Comparison of ENCODE assay signal across 22 cellular contexts in the genomic region with DNA sequence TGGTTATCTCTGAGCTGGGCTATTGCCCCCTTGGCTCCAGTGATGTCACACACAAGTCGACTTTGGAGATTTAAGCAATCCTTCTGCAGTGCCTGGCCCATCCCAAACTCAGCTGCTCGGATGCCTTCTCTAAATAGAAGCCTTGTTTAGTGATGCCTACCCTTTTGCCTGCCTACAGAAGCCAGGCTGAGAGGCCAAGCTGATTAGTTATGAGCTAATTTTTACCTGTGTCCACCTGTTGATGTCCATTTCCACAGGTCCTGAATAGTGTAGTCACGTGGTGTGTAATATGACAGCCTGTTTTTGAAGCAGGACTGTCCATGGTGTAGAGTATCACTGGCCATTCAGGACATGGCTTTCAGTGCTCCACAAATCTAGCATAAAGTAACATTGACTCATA. TPM values are rescaled to one million over a fixed set of nuclear protein-coding genes. Genes with fewer than 3 reads are reported as not detected.
"Had no signal": no experiment of that assay in that cellular context is flagged by ENCODE, and none has a peak within 500 bp of the region (broad histone marks: within the 10 kb centered on the region; RNA-seq: fewer than 3 reads in every experiment).

No MANE protein-coding gene starts in this region.

- H3K36me3 Mint-ChIP-seq: immature natural killer cell, memory B cell, mesothelial cell of epicardium, naive B cell, type B pancreatic cell had no signal

- H3K9me3 ChIP-seq: esophagus squamous epithelium, left ventricle myocardium inferior, lower lobe of right lung, prostate gland, suprapubic skin, thyroid gland had no signal

- H3K4me3 ChIP-seq: esophagus squamous epithelium, left ventricle myocardium inferior, lower lobe of right lung, prostate gland, suprapubic skin, thyroid gland had no signal

- H3K4me3 Mint-ChIP-seq: immature natural killer cell, memory B cell, mesothelial cell of epicardium, naive B cell, nephron, type B pancreatic cell had no signal

- H3K4me1 ChIP-seq: lower lobe of right lung, parathyroid adenoma, prostate gland, thyroid gland had no signal

- H3K9me3 Mint-ChIP-seq: immature natural killer cell, memory B cell, nephron, type B pancreatic cell had no signal

- H3K9ac ChIP-seq: parathyroid adenoma had no signal

- H3K27me3 ChIP-seq: esophagus squamous epithelium, suprapubic skin, thyroid gland had no signal

- H3K27ac Mint-ChIP-seq: immature natural killer cell, memory B cell, mesothelial cell of epicardium, naive B cell, type B pancreatic cell had no signal

- H3K4me1 Mint-ChIP-seq: immature natural killer cell, memory B cell, naive B cell had no signal

- H3K27ac ChIP-seq: esophagus squamous epithelium, left ventricle myocardium inferior, lower lobe of right lung, parathyroid adenoma, prostate gland, suprapubic skin, thyroid gland had no signal

- DNase-seq: effector memory CD4-positive, alpha-beta T cell; esophagus squamous epithelium; foreskin fibroblast; immature natural killer cell; left ventricle myocardium inferior; lower lobe of right lung; naive B cell; occipital lobe; retina; small intestine; stimulated activated CD4-positive, alpha-beta T cell treated with anti-CD3 and anti-CD28 coated beads, Interleukin-2, amount 100 ng/mL, for 48 hours; stimulated activated naive CD4-positive, alpha-beta T cell treated with Interleukin-2 at 50 U/mL for 16 hours; thyroid gland had no signal

- ATAC-seq: lower lobe of right lung, sciatic nerve had no signal

- H3K36me3 ChIP-seq: esophagus squamous epithelium, left ventricle myocardium inferior, lower lobe of right lung, prostate gland, suprapubic skin, thyroid gland had no signal

RNA-seq across cellular contexts. Expression of a gene that starts 45.5 kb away (rescaled TPM):
- total RNA-seq: epithelial cell of proximal tubule, lower lobe of right lung had no signal
- polyA plus RNA-seq: immature natural killer cell had no signal
